In the genomic region with DNA sequence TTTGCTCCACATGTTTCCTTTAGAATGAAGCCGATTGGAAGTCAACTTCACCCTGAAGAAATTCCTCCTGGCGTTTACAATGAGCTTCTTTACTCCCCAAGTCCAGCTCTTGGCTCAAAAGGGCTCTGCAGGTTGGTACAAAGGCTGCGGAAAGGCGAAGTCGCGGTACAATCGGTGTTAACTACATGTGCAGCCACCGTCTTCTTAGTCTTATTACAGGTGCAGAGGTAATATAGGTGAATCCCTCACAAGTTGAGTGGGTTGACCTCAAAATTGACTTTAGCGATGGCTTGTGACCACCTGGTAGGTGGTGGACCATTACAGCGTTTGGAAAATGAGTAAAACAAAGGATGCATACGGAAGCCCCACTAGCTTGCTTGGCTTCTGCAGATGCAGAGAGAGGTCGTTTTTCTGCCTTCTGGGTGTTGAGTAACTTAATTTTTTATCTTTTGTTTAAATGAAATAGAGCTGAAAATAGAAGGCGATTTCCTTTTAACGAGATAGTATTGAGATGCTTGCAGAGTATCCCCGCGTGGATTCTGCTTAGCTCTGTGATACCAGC, we compare ENCODE assay signal across 18 cellular contexts.
DNase-seq lines count a peak whose midpoint lies in the region; TF ChIP-seq lines count a peak whose summit lies in the region.
"Had no signal": no experiment of that assay in that cellular context is flagged by ENCODE, and none has a peak within 500 bp of the region (broad histone marks: within the 10 kb centered on the region; RNA-seq: fewer than 3 reads in every experiment).

No MANE protein-coding gene starts in this region.

- H3K4me3 Mint-ChIP-seq in IgD-negative memory B cell, result no peak overlapping the region
- peak overlapping the region; percentile 43 for H3K4me3 Mint-ChIP-seq in neural progenitor cell
- H3K4me3 Mint-ChIP-seq: activated CD8-positive, alpha-beta T cell treated with anti-CD3 and anti-CD28 coated beads for 36 hours; natural killer cell had no signal

- H3F3A ChIP-seq in neural progenitor cell (ENCODE audit: low read depth), result peaks cover 13% of the 10 kb centered on the region
- no peaks in the 10 kb centered on the region for H3F3A ChIP-seq in MM.1S (ENCODE audit: insufficient read depth, low read length)

- H3K27ac Mint-ChIP-seq in IgD-negative memory B cell (peak overlapping the region; percentile 31 to 49 (median 35)), neural progenitor cell (no peak overlapping the region)
- H3K27ac Mint-ChIP-seq: activated CD8-positive, alpha-beta T cell treated with anti-CD3 and anti-CD28 coated beads for 36 hours; natural killer cell; T-cell had no signal

- H3K9ac ChIP-seq in ES-I3 (ENCODE audit: low read depth, low read length) (peak overlapping the region; percentile 44; the same call in 1 of the 2 replicates), fibroblast of lung (ENCODE audit: insufficient read depth, low read length) (no peak overlapping the region), neural progenitor cell (no peak overlapping the region), MM.1S (ENCODE audit: low read length) (no peak overlapping the region)

- TF ChIP-seq CTCF in fibroblast of lung (conservative IDR thresholded peaks at IDR 0.05 in 1 of 2, IDR thresholded peaks at IDR 0.05 in 1 of 2; ENCODE audit: low read depth in 1 of 2, low read length in 2 of 2) (no peak), neural progenitor cell (IDR thresholded peaks at IDR 0.05) (no peak), MM.1S (IDR thresholded peaks at IDR 0.05; ENCODE audit: low read length) (no peak)

- H3K27ac ChIP-seq in fibroblast of lung (ENCODE audit: insufficient read depth, low read length) (no peak overlapping the region), neural progenitor cell (no peak overlapping the region), MM.1S (ENCODE audit: low read length) (no peak overlapping the region)
- H3K27ac ChIP-seq: lower lobe of right lung had no signal

- H3K27me3 ChIP-seq in fibroblast of lung (ENCODE audit: control insufficient read depth, insufficient read depth, low read length) (peaks cover 22% of the 10 kb centered on the region), neural progenitor cell (peaks cover 99% of the 10 kb centered on the region), MM.1S (replicated peaks; ENCODE audit: insufficient read depth, low read length) (peaks cover 7% of the 10 kb centered on the region; the same call in 1 of the 2 replicates)

- H3K36me3 ChIP-seq in ES-I3 (ENCODE audit: insufficient read depth, low read length) (no peaks in the 10 kb centered on the region), fibroblast of lung (ENCODE audit: control insufficient read depth, insufficient read depth, low read length) (no peaks in the 10 kb centered on the region), neural progenitor cell (no peaks in the 10 kb centered on the region), MM.1S (replicated peaks; ENCODE audit: insufficient read depth, low read length) (no peaks in the 10 kb centered on the region)
- H3K36me3 ChIP-seq: lower lobe of right lung had no signal

- peaks cover 59% of the 10 kb centered on the region for H3K27me3 Mint-ChIP-seq in IgD-negative memory B cell
- peaks cover 78% of the 10 kb centered on the region for H3K27me3 Mint-ChIP-seq in neural progenitor cell (ENCODE audit: insufficient read depth, low read depth)

- H3K4me1 ChIP-seq in ES-I3 (ENCODE audit: insufficient read depth, low read length) (no peaks in the 10 kb centered on the region), fibroblast of lung (ENCODE audit: control insufficient read depth, extremely low read depth, insufficient read depth, low read length) (no peaks in the 10 kb centered on the region), neural progenitor cell (peaks cover 11% of the 10 kb centered on the region), MM.1S (ENCODE audit: low read length) (no peaks in the 10 kb centered on the region)
- H3K4me1 ChIP-seq: lower lobe of right lung had no signal

- peaks cover 0 to 5% (median 0%) of the 10 kb centered on the region in 3 donors for H3K9me3 Mint-ChIP-seq in IgD-negative memory B cell
- H3K9me3 Mint-ChIP-seq in neural progenitor cell, result peaks cover 8% of the 10 kb centered on the region
- H3K9me3 Mint-ChIP-seq: activated CD8-positive, alpha-beta T cell treated with anti-CD3 and anti-CD28 coated beads for 36 hours; natural killer cell had no signal

- H3K4me3 ChIP-seq in fibroblast of lung (replicated peaks in 1 of 4; ENCODE audit: control extremely low read depth in 1 of 4, insufficient read depth in 1 of 4, low read depth in 3 of 4, low read length in 4 of 4), result peak overlapping the region in 1 of 4 experiments; percentile 25
- peak overlapping the region; percentile 46 for H3K4me3 ChIP-seq in neural progenitor cell
- no peak overlapping the region for H3K4me3 ChIP-seq in MM.1S (ENCODE audit: low read length)
- H3K4me3 ChIP-seq: lower lobe of right lung had no signal

- H3K36me3 Mint-ChIP-seq in IgD-negative memory B cell (no peaks in the 10 kb centered on the region), neural progenitor cell (no peaks in the 10 kb centered on the region)
- H3K36me3 Mint-ChIP-seq: T-cell had no signal

- H3K9me3 ChIP-seq in ES-I3 (ENCODE audit: control insufficient read depth, insufficient read depth, low read length), result no peaks in the 10 kb centered on the region
- H3K9me3 ChIP-seq in fibroblast of lung (ENCODE audit: control insufficient read depth, insufficient read depth, low read depth, low read length), result no peaks in the 10 kb centered on the region
- no peaks in the 10 kb centered on the region for H3K9me3 ChIP-seq in neural progenitor cell (ENCODE audit: low read depth)
- H3K9me3 ChIP-seq in MM.1S (replicated peaks; ENCODE audit: insufficient read depth, low read length), result no peaks in the 10 kb centered on the region
- H3K9me3 ChIP-seq: lower lobe of right lung had no signal

- H2AFZ ChIP-seq in fibroblast of lung (ENCODE audit: low read length), result no peak overlapping the region
- peak overlapping the region; percentile 22 for H2AFZ ChIP-seq in neural progenitor cell (replicated peaks)
- no peak overlapping the region for H2AFZ ChIP-seq in MM.1S (ENCODE audit: low read length)

- no peaks in the 10 kb centered on the region for H3K9me2 ChIP-seq in MM.1S (replicated peaks; ENCODE audit: insufficient read depth, low read length)

- DNase-seq in fibroblast of lung (ENCODE audit: low read depth in 2 of 2) (no peak), neural progenitor cell (ENCODE audit: low spot score) (peak; percentile 35), Kasumi-1 (lab: John Stamatoyannopoulos, UW) (no peak), cortex of kidney (lab: John Stamatoyannopoulos, UW) (no peak), MM.1S (no peak)
- no peak for DNase-seq in stimulated activated CD4-positive, alpha-beta T cell treated with anti-CD3 and anti-CD28 coated beads, Interleukin-2, amount 100 ng/mL, for 24 hours
- DNase-seq: activated CD8-positive, alpha-beta T cell treated with anti-CD3 and anti-CD28 coated beads for 36 hours; Calu3; caudate nucleus; effector CD8-positive, alpha-beta T cell; lower lobe of right lung; natural killer cell; NCI-H1048; stimulated activated CD4-positive, alpha-beta T cell treated with anti-CD3 and anti-CD28 coated beads, Interleukin-1b, Interleukin-23, amount 100 ng/mL, for 48 hours; substantia nigra; T-cell had no signal

- H3K79me2 ChIP-seq in fibroblast of lung (ENCODE audit: control insufficient read depth, insufficient read depth, low read length), result no peaks in the 10 kb centered on the region
- H3K79me2 ChIP-seq in neural progenitor cell (ENCODE audit: low read depth), result no peaks in the 10 kb centered on the region
- H3K79me2 ChIP-seq in MM.1S (ENCODE audit: low read length), result no peaks in the 10 kb centered on the region

- H3K4me1 Mint-ChIP-seq in IgD-negative memory B cell (peaks cover 0 to 6% (median 4%) of the 10 kb centered on the region in 3 donors), neural progenitor cell (peaks cover 12% of the 10 kb centered on the region)

- peak overlapping the region; percentile 52 for H3K4me2 ChIP-seq in fibroblast of lung (ENCODE audit: extremely low read depth, insufficient read depth, low read length)
- peak overlapping the region; percentile 81 for H3K4me2 ChIP-seq in neural progenitor cell
- no peak overlapping the region for H3K4me2 ChIP-seq in MM.1S (ENCODE audit: low read depth, low read length)

- H4K20me1 ChIP-seq in fibroblast of lung (ENCODE audit: control insufficient read depth, extremely low read depth, insufficient read depth, low read length) (no peaks in the 10 kb centered on the region), neural progenitor cell (ENCODE audit: low read depth) (peaks cover 26% of the 10 kb centered on the region), MM.1S (ENCODE audit: insufficient read depth, low read length) (no peaks in the 10 kb centered on the region)
